ENCODE assay signal across 1 cellular context in genomic region chr10:122057841-122058240, GRCh38.
TF ChIP-seq lines count a peak whose summit lies in the region.

No MANE protein-coding gene starts in this region.

TF ChIP-seq in GM12878, 131 proteins besides CTCF, POLR2A, EP300 and RAD21 (continued from another document):
- no peak for TF ChIP-seq CEBPZ (IDR thresholded peaks at IDR 0.05; ENCODE audit: low read depth, low read length)
- TF ChIP-seq HSF1 (IDR thresholded peaks at IDR 0.05; ENCODE audit: low read depth, low read length), result no peak
- TF ChIP-seq ESRRA (IDR thresholded peaks at IDR 0.05; ENCODE audit: low read length), result no peak
- no peak for TF ChIP-seq TARDBP (IDR thresholded peaks at IDR 0.05; ENCODE audit: borderline replicate concordance)
- no peak for TF ChIP-seq NFXL1 (IDR thresholded peaks at IDR 0.05; ENCODE audit: borderline replicate concordance)
- TF ChIP-seq ZNF24 (IDR thresholded peaks at IDR 0.05), result no peak
- TF ChIP-seq, protein P1, sequence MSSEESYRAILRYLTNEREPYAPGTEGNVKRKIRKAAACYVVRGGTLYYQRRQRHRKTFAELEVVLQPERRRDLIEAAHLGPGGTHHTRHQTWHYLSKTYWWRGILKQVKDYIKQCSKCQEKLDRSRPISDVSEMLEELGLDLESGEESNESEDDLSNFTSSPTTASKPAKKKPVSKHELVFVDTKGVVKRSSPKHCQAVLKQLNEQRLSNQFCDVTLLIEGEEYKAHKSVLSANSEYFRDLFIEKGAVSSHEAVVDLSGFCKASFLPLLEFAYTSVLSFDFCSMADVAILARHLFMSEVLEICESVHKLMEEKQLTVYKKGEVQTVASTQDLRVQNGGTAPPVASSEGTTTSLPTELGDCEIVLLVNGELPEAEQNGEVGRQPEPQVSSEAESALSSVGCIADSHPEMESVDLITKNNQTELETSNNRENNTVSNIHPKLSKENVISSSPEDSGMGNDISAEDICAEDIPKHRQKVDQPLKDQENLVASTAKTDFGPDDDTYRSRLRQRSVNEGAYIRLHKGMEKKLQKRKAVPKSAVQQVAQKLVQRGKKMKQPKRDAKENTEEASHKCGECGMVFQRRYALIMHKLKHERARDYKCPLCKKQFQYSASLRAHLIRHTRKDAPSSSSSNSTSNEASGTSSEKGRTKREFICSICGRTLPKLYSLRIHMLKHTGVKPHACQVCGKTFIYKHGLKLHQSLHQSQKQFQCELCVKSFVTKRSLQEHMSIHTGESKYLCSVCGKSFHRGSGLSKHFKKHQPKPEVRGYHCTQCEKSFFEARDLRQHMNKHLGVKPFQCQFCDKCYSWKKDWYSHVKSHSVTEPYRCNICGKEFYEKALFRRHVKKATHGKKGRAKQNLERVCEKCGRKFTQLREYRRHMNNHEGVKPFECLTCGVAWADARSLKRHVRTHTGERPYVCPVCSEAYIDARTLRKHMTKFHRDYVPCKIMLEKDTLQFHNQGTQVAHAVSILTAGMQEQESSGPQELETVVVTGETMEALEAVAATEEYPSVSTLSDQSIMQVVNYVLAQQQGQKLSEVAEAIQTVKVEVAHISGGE (CRISPR knock-in tag; IDR thresholded peaks at IDR 0.05), result no peak
- no peak for TF ChIP-seq SMAD1 (IDR thresholded peaks at IDR 0.05; ENCODE audit: low read depth, partially characterized antibody)
- TF ChIP-seq RAD51 (IDR thresholded peaks at IDR 0.05), result no peak
- no peak for TF ChIP-seq TCF12 (IDR thresholded peaks at IDR 0.05; ENCODE audit: low read depth, low read length)
